13 cellular contexts compared by ENCODE assay signal in the genomic region with DNA sequence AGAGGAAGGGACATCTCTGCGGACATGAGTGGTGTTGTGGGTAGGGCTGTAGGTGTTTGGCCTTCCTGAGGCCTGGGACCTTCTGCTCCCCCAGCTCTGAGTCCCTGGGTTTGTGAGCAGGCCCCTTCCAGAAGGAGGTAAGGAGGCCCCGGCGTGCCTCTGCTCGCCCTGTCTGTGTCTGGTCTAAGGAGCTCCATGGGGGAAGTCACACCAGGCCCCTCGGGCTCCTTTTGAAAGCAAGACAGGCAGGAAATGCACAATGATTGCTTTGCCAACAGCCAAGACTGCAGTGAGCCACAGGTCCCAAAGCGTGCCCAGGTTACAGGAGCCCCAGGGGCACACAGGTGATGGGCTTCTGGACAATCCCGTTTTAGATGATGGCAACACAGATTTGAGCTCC.
DNase-seq lines count a peak whose midpoint lies in the region; ATAC-seq and TF ChIP-seq lines count a peak whose summit lies in the region.
"Had no signal": no experiment of that assay in that cellular context is flagged by ENCODE, and none has a peak within 500 bp of the region (broad histone marks: within the 10 kb centered on the region; RNA-seq: fewer than 3 reads in every experiment).

No MANE protein-coding gene starts in this region.

- H3K36me3 Mint-ChIP-seq in CD14-positive monocyte (peaks cover 34 to 56% of the 10 kb centered on the region in 2 donors), T-helper 17 cell (ENCODE audit: low read depth) (peaks cover 4% of the 10 kb centered on the region)
- H3K36me3 Mint-ChIP-seq: activated naive CD8-positive, alpha-beta T cell treated with anti-CD3 and anti-CD28 coated beads for 36 hours had no signal

- peaks cover 81% of the 10 kb centered on the region for H3K4me1 Mint-ChIP-seq in CD14-positive monocyte
- H3K4me1 Mint-ChIP-seq in T-helper 17 cell, result peaks cover 76% of the 10 kb centered on the region

- H3K36me3 ChIP-seq in gastroesophageal sphincter, result peaks cover 0 to 14% of the 10 kb centered on the region in 2 donors
- H3K36me3 ChIP-seq: colonic mucosa had no signal

- peak overlapping the region in 5 of 7 donors; percentile 36 to 78 (median 71) for H3K27ac Mint-ChIP-seq in CD14-positive monocyte
- H3K27ac Mint-ChIP-seq in T-helper 17 cell, result peak overlapping the region; percentile 97
- H3K27ac Mint-ChIP-seq: activated naive CD8-positive, alpha-beta T cell treated with anti-CD3 and anti-CD28 coated beads for 36 hours had no signal

- H3K4me3 Mint-ChIP-seq in CD14-positive monocyte (no peak overlapping the region), T-helper 17 cell (peak overlapping the region; percentile 80)
- H3K4me3 Mint-ChIP-seq: activated naive CD8-positive, alpha-beta T cell treated with anti-CD3 and anti-CD28 coated beads for 36 hours; H9 had no signal

- intact Hi-C loops in CD14-positive monocyte (cut with micrococcal nuclease), result no loop called here

- H3K27ac ChIP-seq in gastroesophageal sphincter (peak overlapping the region in 3 of 4 donors; percentile 41 to 55 (median 53)), skin epidermis (peak overlapping the region in 20 of 21 experiments; percentile 67 to 98 (median 80))
- H3K27ac ChIP-seq: colonic mucosa had no signal

- H3K27me3 Mint-ChIP-seq in CD14-positive monocyte (ENCODE audit: low read depth in 3 of 3) (no peaks in the 10 kb centered on the region), T-helper 17 cell (no peaks in the 10 kb centered on the region)
- H3K27me3 Mint-ChIP-seq: activated naive CD8-positive, alpha-beta T cell treated with anti-CD3 and anti-CD28 coated beads for 36 hours had no signal

- DNase-seq in CD14-positive monocyte (ENCODE audit: low spot score), result no peak
- no peak for DNase-seq in T-helper 17 cell
- DNase-seq in NCI-H446 (lab: John Stamatoyannopoulos, UW), result no peak
- DNase-seq in SHP77 (lab: John Stamatoyannopoulos, UW), result no peak
- DNase-seq in kidney tubule cell (ENCODE audit: low spot score), result no peak
- DNase-seq: activated naive CD8-positive, alpha-beta T cell treated with anti-CD3 and anti-CD28 coated beads for 36 hours; colonic mucosa; H9; NCI-H226; T1000 had no signal

- 80% methylated on average over 1 of the region's 7 CpGs; no CpG with 5 or more reads in 1 of the 2 donors for WGBS in gastroesophageal sphincter (ENCODE audit: low coverage in 1 of 2), 2 donors

- TF ChIP-seq POLR2A in gastroesophageal sphincter (IDR thresholded peaks at IDR 0.05), result no peak

- ATAC-seq in T-helper 17 cell, result no peak
- no peak for ATAC-seq in gastroesophageal sphincter
- ATAC-seq in HG03045 (IDR thresholded peaks at IDR 0.05; ENCODE audit: unreplicated experiment), result no peak

- TF ChIP-seq EP300 in gastroesophageal sphincter (IDR thresholded peaks at IDR 0.05), result no peak

- H3K27me3 ChIP-seq in gastroesophageal sphincter, result no peaks in the 10 kb centered on the region
- H3K27me3 ChIP-seq: colonic mucosa had no signal

- peaks cover 0 to 75% (median 4%) of the 10 kb centered on the region in 3 donors for H3K4me1 ChIP-seq in gastroesophageal sphincter
- H3K4me1 ChIP-seq: colonic mucosa had no signal

- H3K4me3 ChIP-seq in gastroesophageal sphincter, result no peak overlapping the region
- no peak overlapping the region for H3K4me3 ChIP-seq in skin epidermis
- H3K4me3 ChIP-seq: colonic mucosa had no signal

- no peaks in the 10 kb centered on the region for H3K9me3 Mint-ChIP-seq in CD14-positive monocyte
- H3K9me3 Mint-ChIP-seq: activated naive CD8-positive, alpha-beta T cell treated with anti-CD3 and anti-CD28 coated beads for 36 hours; H9 had no signal

- TF ChIP-seq CTCF in CD14-positive monocyte (IDR thresholded peaks at IDR 0.05) (no peak), gastroesophageal sphincter (IDR thresholded peaks at IDR 0.05) (no peak)

- H3K9me3 ChIP-seq in T-helper 17 cell (ENCODE audit: control insufficient read depth, low read length, poor library complexity, severe bottlenecking) (no peaks in the 10 kb centered on the region), gastroesophageal sphincter (no peaks in the 10 kb centered on the region)
- H3K9me3 ChIP-seq: colonic mucosa had no signal
